Comparison of ENCODE assay signal across 8 cellular contexts in genomic region chr3:126472277-126473006, GRCh38. TPM values are rescaled to one million over a fixed set of nuclear protein-coding genes. Genes with fewer than 3 reads are reported as not detected.
A peak's percentile ranks its signal among the peaks of the same experiment; 100 is the strongest.
DNase-seq lines count a peak whose midpoint lies in the region; FAIRE-seq and TF ChIP-seq lines count a peak whose summit lies in the region.

No MANE protein-coding gene starts in this region.

- peaks cover 51% of the 10 kb centered on the region for H3K36me3 Mint-ChIP-seq in MCF 10A (ENCODE audit: insufficient read depth, unreplicated experiment)

- H3K4me3 Mint-ChIP-seq in MCF 10A (ENCODE audit: unreplicated experiment): peak overlapping the region; percentile 82

- H3K27ac Mint-ChIP-seq in MCF 10A (ENCODE audit: low read depth, unreplicated experiment): peak overlapping the region; percentile 4

- WGBS in smooth muscle cell (ENCODE audit: low lambda C conversion rate): 46% methylated on average over 8 of the region's 8 CpGs

- H3K27me3 Mint-ChIP-seq in MCF 10A (ENCODE audit: insufficient read depth, unreplicated experiment): no peaks in the 10 kb centered on the region

- H3K9me3 ChIP-seq in HAP-1 (no peaks in the 10 kb centered on the region), kidney (ENCODE audit: control insufficient read depth in 1 of 2, low read length in 2 of 2) (no peaks in the 10 kb centered on the region), smooth muscle cell (replicated peaks; ENCODE audit: low read depth) (no peaks in the 10 kb centered on the region)

- H2AFZ ChIP-seq in smooth muscle cell (ENCODE audit: low read depth): no peak overlapping the region

- peaks cover 16% of the 10 kb centered on the region for H3K4me1 ChIP-seq in HAP-1
- H3K4me1 ChIP-seq in kidney (ENCODE audit: control insufficient read depth in 1 of 2, insufficient read depth in 1 of 2, low read depth in 1 of 2, low read length in 2 of 2): peaks cover 16 to 25% of the 10 kb centered on the region in 2 donors
- H3K4me1 ChIP-seq in smooth muscle cell (ENCODE audit: low read depth): peaks cover 33% of the 10 kb centered on the region

- H3K4me3 ChIP-seq in HAP-1 (peak overlapping the region; percentile 65), kidney (ENCODE audit: low read length in 2 of 2) (peak overlapping the region; percentile 36 to 60), smooth muscle cell (peak overlapping the region; percentile 21)

- no peaks in the 10 kb centered on the region for H3F3A ChIP-seq in smooth muscle cell (ENCODE audit: low read depth)

- H3K9ac ChIP-seq in kidney (ENCODE audit: low read length in 2 of 2) (peak overlapping the region in 1 of 2 donors; percentile 9), smooth muscle cell (ENCODE audit: low read depth) (peak overlapping the region; percentile 4)

- in situ Hi-C loops in HAP-1 (cut with MboI; ENCODE audit: low sequenced_read_pairs): no loop called here

- peak; percentile 100 for DNase-seq in AML-193 (lab: John Stamatoyannopoulos, UW)
- DNase-seq in HAP-1 (ENCODE audit: low spot score in 2 of 2): peak; percentile 69 to 73
- DNase-seq in NOMO-1 treated with DMSO at 0.1 percent for 48 hours (lab: John Stamatoyannopoulos, UW; ENCODE audit: unreplicated experiment): peak; percentile 100
- peak; percentile 98 for DNase-seq in MCF 10A (ENCODE audit: unreplicated experiment)
- peak; percentile 88 for DNase-seq in kidney
- no peak for DNase-seq in smooth muscle cell (lab: John Stamatoyannopoulos, UW; ENCODE audit: unreplicated experiment)
- DNase-seq in GM10248 (ENCODE audit: extremely low spot score): no peak
- DNase-seq in T1000 (lab: John Stamatoyannopoulos, UW): no peak

- TF ChIP-seq CTCF in MCF 10A (IDR thresholded peaks at IDR 0.05; ENCODE audit: unreplicated experiment) (no peak), kidney (IDR thresholded peaks at IDR 0.05; ENCODE audit: borderline replicate concordance, extremely low read depth, insufficient read depth) (no peak), smooth muscle cell (IDR thresholded peaks at IDR 0.05; ENCODE audit: borderline replicate concordance, insufficient read depth, poor library complexity, severe bottlenecking) (no peak), GM10248 (IDR thresholded peaks at IDR 0.05; ENCODE audit: control extremely low read depth, extremely low read depth, low read depth, missing control alignments) (no peak)

- H3K4me2 ChIP-seq in smooth muscle cell: peak overlapping the region; percentile 98

- H3K27ac ChIP-seq in kidney (ENCODE audit: low read depth in 2 of 2, low read length in 2 of 2): peak overlapping the region in 1 of 2 donors; percentile 28
- H3K27ac ChIP-seq in smooth muscle cell (ENCODE audit: low read depth): peak overlapping the region; percentile 49

- no peak for FAIRE-seq in kidney (lab: Jason Lieb, UNC)

- TSS peak; percentile 67 for BruUV-seq in MCF 10A (replicated peaks; lab: Mats Ljungman, UMichigan)

- H3K36me3 ChIP-seq in HAP-1 (replicated peaks): peaks cover 44% of the 10 kb centered on the region
- H3K36me3 ChIP-seq in kidney (ENCODE audit: control insufficient read depth in 1 of 2, insufficient read depth in 2 of 2, low read length in 2 of 2): peaks cover 29 to 41% of the 10 kb centered on the region in 2 donors
- peaks cover 8% of the 10 kb centered on the region for H3K36me3 ChIP-seq in smooth muscle cell (ENCODE audit: low read depth)

- H3K27me3 ChIP-seq in HAP-1 (ENCODE audit: low read depth) (no peaks in the 10 kb centered on the region), smooth muscle cell (ENCODE audit: low read depth) (no peaks in the 10 kb centered on the region)

- peaks cover 72% of the 10 kb centered on the region for H3K79me2 ChIP-seq in smooth muscle cell (ENCODE audit: low read depth)

- peaks cover 38% of the 10 kb centered on the region for H3K4me1 Mint-ChIP-seq in MCF 10A (ENCODE audit: insufficient read depth, unreplicated experiment)

- POLR2A ChIA-PET in MCF 10A (lab: Yijun Ruan, JAX): interaction anchor here (0.6 to 1.5 kb wide), 11 partner anchors 10 to 1638 kb away, joined by 3 to 4 read pairs (median 3); no protein-coding TSS in a partner anchor
- POLR2A ChIA-PET in GM10248 (lab: Yijun Ruan, JAX): interaction anchor here (1.0 kb wide), 1 partner anchor 10 kb away, joined by 3 read pairs; no protein-coding TSS in a partner anchor

- peaks cover 77% of the 10 kb centered on the region for H4K20me1 ChIP-seq in smooth muscle cell (ENCODE audit: low read depth)

- CTCF ChIA-PET in MCF 10A (lab: Yijun Ruan, JAX) (interaction anchor here (0.7 to 1.8 kb wide), 8 partner anchors 19 to 1074 kb away, joined by 3 to 5 read pairs (median 3); no protein-coding TSS in a partner anchor), GM10248 (lab: Yijun Ruan, JAX) (interaction anchor here (0.9 to 1.6 kb wide), 4 partner anchors 13 to 1075 kb away, joined by 3 to 6 read pairs (median 4); no protein-coding TSS in a partner anchor)

- no peaks in the 10 kb centered on the region for H3K9me3 Mint-ChIP-seq in MCF 10A (ENCODE audit: unreplicated experiment)

- intact Hi-C loops in MCF 10A (cut with micrococcal nuclease) (loop anchor here (1.0 to 10.0 kb wide), 2 partner anchors 228 to 338 kb away; no protein-coding TSS in a partner anchor), kidney (cut with DNase I) (no loop called here)

RNA-seq across cellular contexts. Expression of gene ZXDC, which starts 3.2 kb away (rescaled TPM):
- total RNA-seq in MCF 10A (2022) (37.2 and 37.5 TPM in 2 replicates), kidney (44.8 TPM), smooth muscle cell (18.8 and 20.4 TPM in 2 replicates)
- polyA plus RNA-seq in kidney (ENCODE audit: insufficient read depth, low read depth, low replicate concordance) (11.4 TPM), smooth muscle cell (9.2 and 16.2 TPM in 2 replicates)

RNA-seq across cellular contexts. Expression of gene UROC1, which starts 45.1 kb away (rescaled TPM):
- total RNA-seq in MCF 10A (2022) (not detected in 2 replicates), kidney (not detected), smooth muscle cell (not detected in 2 replicates)
- polyA plus RNA-seq in kidney (ENCODE audit: insufficient read depth, low read depth, low replicate concordance) (not detected), smooth muscle cell (not detected in 2 replicates)

RNA-seq across cellular contexts. Expression of gene CHST13, which starts 51.5 kb away (rescaled TPM):
- not detected in 2 replicates for total RNA-seq in MCF 10A (2022)
- total RNA-seq in kidney: 3.3 TPM
- polyA plus RNA-seq in kidney (ENCODE audit: insufficient read depth, low read depth, low replicate concordance): 7.0 TPM
- not detected in 2 replicates for total RNA-seq in smooth muscle cell
- polyA plus RNA-seq in smooth muscle cell: not detected in 2 replicates

Comparison
In these comparisons a context has a peak if more than half of its experiments do, and no peak if none do; other contexts are left out.
1. DNase-seq: peak in AML-193 (2 of 2), HAP-1 (2 of 2), NOMO-1 treated with DMSO at 0.1 percent for 48 hours (single experiment), MCF 10A (single experiment) and kidney (single experiment); none in smooth muscle cell (single experiment), GM10248 (single experiment) and T1000 (single experiment).
2. Peak in every context shown above with its lines, with median percentiles within 50 percentile points of each other: H3K4me3 ChIP-seq.